ENCODE assay signal across 8 cellular contexts in the genomic region with DNA sequence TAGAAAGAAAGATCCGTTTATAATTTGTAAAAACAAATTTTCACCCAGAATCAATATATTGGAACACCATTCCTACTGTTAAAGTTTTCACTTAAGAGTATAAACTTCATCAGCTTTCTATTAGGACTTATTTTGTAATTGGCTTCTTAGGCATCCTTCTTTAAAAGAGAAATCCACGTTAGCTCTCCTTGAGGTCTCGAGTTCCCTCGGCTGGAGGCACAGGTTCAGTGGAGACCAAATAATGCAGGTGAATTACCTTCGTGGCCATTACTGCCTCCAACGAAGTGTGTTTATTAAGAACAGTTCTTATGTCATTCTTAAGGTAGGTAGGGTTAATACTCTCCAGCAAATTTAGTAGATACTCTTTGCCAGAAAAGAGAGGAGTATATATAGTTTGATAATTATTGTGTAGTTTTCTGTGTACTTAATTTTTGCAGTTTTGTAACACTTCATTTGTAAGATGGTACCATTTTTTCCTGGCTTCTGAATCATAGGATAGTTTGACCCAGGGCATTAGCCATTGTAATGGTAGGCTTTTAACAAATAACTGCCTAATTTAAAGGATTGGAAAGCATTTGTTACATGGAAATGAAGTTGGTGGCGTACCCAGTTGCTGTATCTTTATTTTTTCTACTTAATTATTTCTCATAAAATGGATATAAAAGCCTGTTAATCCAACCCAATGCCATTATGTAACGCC. TPM values are rescaled to one million over a fixed set of nuclear protein-coding genes. Genes with fewer than 3 reads are reported as not detected.
DNase-seq lines count a peak whose midpoint lies in the region; ATAC-seq and TF ChIP-seq lines count a peak whose summit lies in the region.

No MANE protein-coding gene starts in this region.

- DNase-seq in CD8-positive, alpha-beta T cell: no peak
- peak; percentile 31 for DNase-seq in NCI-H345 treated with DMSO at 0.1 percent for 48 hours (lab: John Stamatoyannopoulos, UW; ENCODE audit: unreplicated experiment)
- no peak for DNase-seq in effector memory CD8-positive, alpha-beta T cell
- DNase-seq in AG08396 (ENCODE audit: low spot score): no peak
- DNase-seq in KG1 (lab: John Stamatoyannopoulos, UW): no peak

- peak overlapping the region; percentile 99 for H3K27ac Mint-ChIP-seq in CD8-positive, alpha-beta T cell
- peak overlapping the region; percentile 98 to 99 for H3K27ac Mint-ChIP-seq in effector memory CD8-positive, alpha-beta T cell

- no peak for TF ChIP-seq CTCF in CD8-positive, alpha-beta T cell (IDR thresholded peaks at IDR 0.05)
- no peak for TF ChIP-seq CTCF in neutrophil (IDR thresholded peaks at IDR 0.05)

- no peaks in the 10 kb centered on the region for H3K27me3 Mint-ChIP-seq in CD8-positive, alpha-beta T cell (ENCODE audit: low read depth)
- no peaks in the 10 kb centered on the region for H3K27me3 Mint-ChIP-seq in effector memory CD8-positive, alpha-beta T cell

- H3K4me1 Mint-ChIP-seq in CD8-positive, alpha-beta T cell (ENCODE audit: low read depth): peaks cover 57% of the 10 kb centered on the region
- peaks cover 40 to 55% of the 10 kb centered on the region in 2 donors for H3K4me1 Mint-ChIP-seq in effector memory CD8-positive, alpha-beta T cell (ENCODE audit: low read depth in 2 of 2)

- H3K36me3 Mint-ChIP-seq in CD8-positive, alpha-beta T cell: peaks cover 58% of the 10 kb centered on the region
- peaks cover 81% of the 10 kb centered on the region for H3K36me3 Mint-ChIP-seq in effector memory CD8-positive, alpha-beta T cell (ENCODE audit: insufficient read depth)

- peak overlapping the region; percentile 99 for H3K4me3 Mint-ChIP-seq in CD8-positive, alpha-beta T cell
- H3K4me3 Mint-ChIP-seq in effector memory CD8-positive, alpha-beta T cell: peak overlapping the region; percentile 98

- intact Hi-C loops in CD8-positive, alpha-beta T cell (cut with DNase I, micrococcal nuclease): loop anchor here (1.0 to 10.0 kb wide), 12 partner anchors 30 to 1108 kb away; a partner anchor contains a TSS

- H3K9me3 Mint-ChIP-seq in CD8-positive, alpha-beta T cell: no peaks in the 10 kb centered on the region
- H3K9me3 Mint-ChIP-seq in effector memory CD8-positive, alpha-beta T cell: no peaks in the 10 kb centered on the region

- H3K4me1 ChIP-seq in CD8-positive, alpha-beta T cell (ENCODE audit: insufficient read depth, low read length): peaks cover 56% of the 10 kb centered on the region
- H3K4me1 ChIP-seq in neutrophil (ENCODE audit: control insufficient read depth in 1 of 2, insufficient read depth in 1 of 2, low read depth in 1 of 2, low read length in 1 of 2): peaks cover 51 to 53% of the 10 kb centered on the region in 2 experiments

- no peaks in the 10 kb centered on the region for H3K9me3 ChIP-seq in CD8-positive, alpha-beta T cell (ENCODE audit: low read length)
- no peaks in the 10 kb centered on the region for H3K9me3 ChIP-seq in neutrophil

- POLR2A ChIA-PET in CD8-positive, alpha-beta T cell (lab: Charles Lee): interaction anchor here (1.0 to 11.6 kb wide), 5 partner anchors 10 to 298 kb away, joined by 3 to 161 read pairs (median 7); no protein-coding TSS in a partner anchor

- CTCF ChIA-PET in CD8-positive, alpha-beta T cell (lab: Charles Lee): interaction anchor here (0.6 to 4.5 kb wide), 18 partner anchors 8 to 774 kb away, joined by 3 to 77 read pairs (median 4); a partner anchor contains a TSS

- H3K36me3 ChIP-seq in CD8-positive, alpha-beta T cell (ENCODE audit: insufficient read depth, low read length): peaks cover 42% of the 10 kb centered on the region
- peaks cover 44% of the 10 kb centered on the region for H3K36me3 ChIP-seq in neutrophil

- no peaks in the 10 kb centered on the region for H3K27me3 ChIP-seq in CD8-positive, alpha-beta T cell (ENCODE audit: insufficient read depth, low read length)
- no peaks in the 10 kb centered on the region for H3K27me3 ChIP-seq in neutrophil

- ATAC-seq in CD8-positive, alpha-beta T cell: no peak
- ATAC-seq in effector memory CD8-positive, alpha-beta T cell (replicated peaks): no peak
- ATAC-seq in HG03039 (IDR thresholded peaks at IDR 0.05; ENCODE audit: unreplicated experiment) (no peak), GM19395 (IDR thresholded peaks at IDR 0.05; ENCODE audit: unreplicated experiment) (no peak)

- H3K4me3 ChIP-seq in CD8-positive, alpha-beta T cell (ENCODE audit: low read depth, low read length): peak overlapping the region; percentile 75
- peak overlapping the region; percentile 83 to 99 for H3K4me3 ChIP-seq in neutrophil (ENCODE audit: low read depth in 1 of 2, low read length in 1 of 2)

- H3K27ac ChIP-seq in CD8-positive, alpha-beta T cell (ENCODE audit: low read depth, low read length): peak overlapping the region; percentile 89
- peak overlapping the region; percentile 91 for H3K27ac ChIP-seq in neutrophil

RNA-seq across cellular contexts. Expression of a gene that starts 2.2 kb away (rescaled TPM):
- 1,000 to 10,000 TPM in 1 of 2 experiments, 100 to 1,000 TPM in 1; 988 to 1,053 TPM for total RNA-seq in CD8-positive, alpha-beta T cell
